In the genomic region with DNA sequence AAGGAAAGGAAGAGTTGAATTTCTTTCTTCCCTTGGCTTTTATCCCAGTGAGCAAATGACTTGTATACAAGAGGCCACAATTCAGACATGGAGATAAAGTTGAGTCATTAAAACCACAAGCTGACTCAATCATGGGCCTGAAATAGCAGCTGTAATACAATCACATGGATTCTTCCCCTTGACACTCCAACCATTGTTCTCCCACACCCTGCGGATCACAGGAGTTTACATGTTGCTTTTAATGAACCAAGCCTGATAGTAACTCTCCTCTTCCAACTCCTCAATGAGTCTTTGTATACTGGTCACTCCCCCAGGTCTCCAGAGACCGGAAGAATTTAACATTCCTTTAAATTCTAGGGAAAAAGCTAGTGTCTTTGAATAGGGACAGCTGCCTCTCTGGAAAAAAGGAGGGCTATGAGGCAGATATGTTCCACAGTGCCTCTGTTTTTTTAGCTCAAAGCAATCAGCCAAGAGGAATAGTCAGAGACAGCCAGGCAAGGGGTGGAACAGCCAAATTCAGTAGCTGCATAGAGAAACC, we compare ENCODE assay signal across 8 cellular contexts. TPM values are rescaled to one million over a fixed set of nuclear protein-coding genes. Genes with fewer than 3 reads are reported as not detected.
DNase-seq lines count a peak whose midpoint lies in the region; ATAC-seq lines count a peak whose summit lies in the region.

No MANE protein-coding gene starts in this region.

- no peaks in the 10 kb centered on the region for H3K9me3 ChIP-seq in SJSA1 (replicated peaks)
- no peaks in the 10 kb centered on the region for H3K9me3 ChIP-seq in esophagus (ENCODE audit: control insufficient read depth in 2 of 2, insufficient read depth in 1 of 2, low read depth in 1 of 2, low read length in 1 of 2)

- peaks cover 37 to 41% of the 10 kb centered on the region in 2 donors for H3K4me1 Mint-ChIP-seq in natural killer cell treated with Interleukin-12 subunit alpha and Interleukin-12 subunit beta and Interleukin-15 and Interleukin-18, amount 100 ng/mL, for 72 hours (ENCODE audit: low read depth in 2 of 2)

- H3K27me3 ChIP-seq in SJSA1 (replicated peaks) (no peaks in the 10 kb centered on the region), esophagus (ENCODE audit: control insufficient read depth in 1 of 2, insufficient read depth in 2 of 2, low read length in 2 of 2) (no peaks in the 10 kb centered on the region)

- 22 to 44% methylated on average over 2 of the region's 2 CpGs for WGBS in esophagus, 2 donors

- H3K36me3 ChIP-seq in SJSA1 (peaks cover 61% of the 10 kb centered on the region), esophagus (ENCODE audit: control insufficient read depth in 2 of 2, insufficient read depth in 2 of 2, low read length in 1 of 2) (peaks cover 13 to 23% of the 10 kb centered on the region in 2 donors)

- H3K4me3 Mint-ChIP-seq in natural killer cell treated with Interleukin-12 subunit alpha and Interleukin-12 subunit beta and Interleukin-15 and Interleukin-18, amount 100 ng/mL, for 72 hours = peak overlapping the region; percentile 12

- H3K9me3 Mint-ChIP-seq in natural killer cell treated with Interleukin-12 subunit alpha and Interleukin-12 subunit beta and Interleukin-15 and Interleukin-18, amount 100 ng/mL, for 72 hours = no peaks in the 10 kb centered on the region

- ATAC-seq in natural killer cell treated with Interleukin-12 subunit alpha and Interleukin-12 subunit beta and Interleukin-15 and Interleukin-18, amount 100 ng/mL, for 72 hours = peak; percentile 66 to 69
- no peak for ATAC-seq in HG02852 (IDR thresholded peaks at IDR 0.05; ENCODE audit: unreplicated experiment)

- H3K4me1 ChIP-seq in SJSA1 (replicated peaks) (peaks cover 60% of the 10 kb centered on the region), esophagus (ENCODE audit: control insufficient read depth in 2 of 2, insufficient read depth in 2 of 2, low read length in 1 of 2) (peaks cover 0 to 2% of the 10 kb centered on the region in 2 donors)

- H3K27ac ChIP-seq in SJSA1 = peak overlapping the region; percentile 36
- peak overlapping the region; percentile 82 to 90 for H3K27ac ChIP-seq in esophagus (ENCODE audit: low read depth in 2 of 2, low read length in 1 of 2)

- peaks cover 42% of the 10 kb centered on the region for H3K36me3 Mint-ChIP-seq in natural killer cell treated with Interleukin-12 subunit alpha and Interleukin-12 subunit beta and Interleukin-15 and Interleukin-18, amount 100 ng/mL, for 72 hours

- H3K4me3 ChIP-seq in SJSA1 = no peak overlapping the region
- no peak overlapping the region for H3K4me3 ChIP-seq in esophagus (ENCODE audit: low read depth in 1 of 2, low read length in 2 of 2)

- H3K27me3 Mint-ChIP-seq in natural killer cell treated with Interleukin-12 subunit alpha and Interleukin-12 subunit beta and Interleukin-15 and Interleukin-18, amount 100 ng/mL, for 72 hours = no peaks in the 10 kb centered on the region

- DNase-seq in NCI-H2081 (lab: John Stamatoyannopoulos, UW) = peak; percentile 0 to 1
- no peak for DNase-seq in NCI-H2081 treated with DMSO at 0.1 percent for 48 hours (lab: John Stamatoyannopoulos, UW)
- DNase-seq in SJSA1 (ENCODE audit: low read depth in 1 of 2, low spot score in 2 of 2) = peak; percentile 94 to 99
- DNase-seq in natural killer cell treated with Interleukin-12 subunit alpha and Interleukin-12 subunit beta and Interleukin-15 and Interleukin-18, amount 100 ng/mL, for 72 hours (ENCODE audit: low spot score) = no peak
- no peak for DNase-seq in germinal center (ENCODE audit: low spot score)
- no peak for DNase-seq in stimulated activated CD4-positive, alpha-beta T cell treated with anti-CD3 and anti-CD28 coated beads, Interleukin-15, amount 100 ng/mL, for 24 hours

- H3K27ac Mint-ChIP-seq in natural killer cell treated with Interleukin-12 subunit alpha and Interleukin-12 subunit beta and Interleukin-15 and Interleukin-18, amount 100 ng/mL, for 72 hours = peak overlapping the region; percentile 53 to 62

RNA-seq across cellular contexts. Expression of gene PCDHGC5, which starts 32.4 kb away (rescaled TPM):
- 0.21 TPM in 1 of 2 replicates, not detected in the other for total RNA-seq in SJSA1 (2014; rRNA removed; shearing (Covaris generic))
- under 1 TPM; 0.05 to 0.43 TPM for polyA plus RNA-seq in esophagus
- total RNA-seq in natural killer cell treated with Interleukin-12 subunit alpha and Interleukin-12 subunit beta and Interleukin-15 and Interleukin-18, amount 100 ng/mL, for 72 hours = under 1 TPM in 1 of 2 donors, not detected in 1; 0.17 TPM

RNA-seq across cellular contexts. Expression of gene PCDHGC4, which starts 36.5 kb away (rescaled TPM):
- total RNA-seq in SJSA1 (2014; rRNA removed; shearing (Covaris generic)) = 0.22 and 0.39 TPM in 2 replicates
- under 1 TPM; 0.05 to 0.45 TPM for polyA plus RNA-seq in esophagus
- under 1 TPM in 1 of 2 donors, not detected in 1; 0.26 TPM for total RNA-seq in natural killer cell treated with Interleukin-12 subunit alpha and Interleukin-12 subunit beta and Interleukin-15 and Interleukin-18, amount 100 ng/mL, for 72 hours

RNA-seq across cellular contexts. Expression of gene PCDHGC3, which starts 45.5 kb away (rescaled TPM):
- 45.5 and 57.8 TPM in 2 replicates for total RNA-seq in SJSA1 (2014; rRNA removed; shearing (Covaris generic))
- 10 to 100 TPM; 25.8 to 32.1 TPM for polyA plus RNA-seq in esophagus
- total RNA-seq in natural killer cell treated with Interleukin-12 subunit alpha and Interleukin-12 subunit beta and Interleukin-15 and Interleukin-18, amount 100 ng/mL, for 72 hours = 1 to 10 TPM in 1 of 2 donors, under 1 TPM in 1; 0.33 to 1.8 TPM

Comparison
In these comparisons a context has a peak if more than half of its experiments do, and no peak if none do; other contexts are left out.
1. DNase-seq: peak in NCI-H2081 (2 of 2) and SJSA1 (2 of 2); none in NCI-H2081 treated with DMSO at 0.1 percent for 48 hours (single experiment), natural killer cell treated with Interleukin-12 subunit alpha and Interleukin-12 subunit beta and Interleukin-15 and Interleukin-18, amount 100 ng/mL, for 72 hours (single experiment), germinal center (single experiment) and stimulated activated CD4-positive, alpha-beta T cell treated with anti-CD3 and anti-CD28 coated beads, Interleukin-15, amount 100 ng/mL, for 24 hours (single experiment).
2. RNA of gene PCDHGC3, which starts 45.5 kb away (total RNA-seq): 45.5 to 57.8 TPM in SJSA1; 0.33 to 1.8 TPM in natural killer cell treated with Interleukin-12 subunit alpha and Interleukin-12 subunit beta and Interleukin-15 and Interleukin-18, amount 100 ng/mL, for 72 hours; every median in the first group is over 10 times any median in the second.